Comparison of ENCODE assay signal across 10 cellular contexts in the genomic region with DNA sequence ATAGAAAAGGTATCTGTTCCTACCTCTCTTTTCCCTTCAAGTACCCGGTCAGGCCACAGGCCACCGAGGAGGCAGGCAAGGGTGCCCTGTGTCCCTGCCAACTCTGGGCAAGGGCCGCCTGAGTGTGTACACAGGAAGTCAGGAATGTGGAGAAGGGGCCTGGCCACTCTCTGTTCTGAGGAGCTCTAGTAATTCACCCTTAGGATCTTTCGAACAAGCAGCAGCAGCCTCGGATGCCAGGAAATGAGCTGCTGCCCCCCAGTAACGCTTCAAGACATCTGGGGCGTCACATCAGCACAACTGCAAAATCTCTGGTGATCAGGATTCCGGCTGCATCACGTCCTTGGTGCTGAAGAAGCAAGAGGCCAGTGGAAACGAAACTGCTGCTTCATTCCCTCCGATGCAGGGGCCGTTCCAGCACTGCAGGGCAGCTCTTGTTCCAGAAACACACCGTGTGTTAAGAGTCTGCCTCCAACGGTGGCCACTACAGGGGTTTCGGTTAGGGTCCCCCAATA. TPM values are rescaled to one million over a fixed set of nuclear protein-coding genes. Genes with fewer than 3 reads are reported as not detected.
DNase-seq lines count a peak whose midpoint lies in the region; ATAC-seq, FAIRE-seq and TF ChIP-seq lines count a peak whose summit lies in the region.
"Had no signal": no experiment of that assay in that cellular context is flagged by ENCODE, and none has a peak within 500 bp of the region (broad histone marks: within the 10 kb centered on the region; RNA-seq: fewer than 3 reads in every experiment).

No MANE protein-coding gene starts in this region.

- ATAC-seq in GM12878 = no peak
- no peak for ATAC-seq in HG02852 (IDR thresholded peaks at IDR 0.05; ENCODE audit: unreplicated experiment)
- ATAC-seq: activated CD4-positive, CD25-positive, alpha-beta regulatory T cell treated with anti-CD3 and anti-CD28 coated beads, Interleukin-2, amount 50 U/mL, for 24 hours had no signal

- POLR2A ChIA-PET in GM12878 (lab: Charles Lee) = interaction anchor here (0.9 to 2.1 kb wide), 4 partner anchors 9 to 153 kb away, joined by 3 to 8 read pairs (median 3); no protein-coding TSS in a partner anchor

- H3K9ac ChIP-seq in ES-I3 (ENCODE audit: low read depth, low read length) = peak overlapping the region; percentile 94
- H3K9ac ChIP-seq in GM12878 (ENCODE audit: control insufficient read depth, insufficient read depth, low read length) = no peak overlapping the region
- H3K9ac ChIP-seq in skeletal muscle tissue (ENCODE audit: low read depth in 1 of 3, low read length in 3 of 3) = peak overlapping the region in 2 of 3 donors; percentile 12 to 72

- no peak for TF ChIP-seq RAD21 in GM12878 (IDR thresholded peaks at IDR 0.05; ENCODE audit: insufficient read depth, low read depth, low read length)

- H2AFZ ChIP-seq in GM12878 (ENCODE audit: control insufficient read depth, low read depth, low read length) = no peak overlapping the region

- DNase-seq in GM12878 (ENCODE audit: low read depth, low spot score) (no peak), iris pigment epithelial cell (ENCODE audit: low read depth) (peak; percentile 65), SHP77 treated with DMSO at 0.1 percent for 48 hours (lab: John Stamatoyannopoulos, UW) (no peak), NCI-H2227 (lab: John Stamatoyannopoulos, UW; ENCODE audit: unreplicated experiment) (no peak)
- no peak for DNase-seq in activated CD4-positive, CD25-positive, alpha-beta regulatory T cell treated with anti-CD3 and anti-CD28 coated beads, Interleukin-2, amount 50 U/mL, for 72 hours

- H3K4me3 ChIP-seq in GM12878 (peak overlapping the region; percentile 91; the same call in 1 of the 2 replicates), skeletal muscle tissue (ENCODE audit: low read length in 3 of 3) (peak overlapping the region; percentile 16 to 56 (median 34))

- H3K79me2 ChIP-seq in GM12878 (ENCODE audit: control insufficient read depth, insufficient read depth, low read length) = peaks cover 4% of the 10 kb centered on the region; the same call in 1 of the 2 replicates

- H3K4me2 ChIP-seq in GM12878 (ENCODE audit: control insufficient read depth, insufficient read depth) = no peak overlapping the region; the same call in 1 of the 2 replicates

- WGBS in GM12878 (ENCODE audit: insufficient coverage, insufficient replicate concordance, low lambda C conversion rate, missing lambda C conversion rate) = 77% methylated on average over 15 of the region's 15 CpGs

- RAD21 ChIA-PET in GM12878 (lab: Charles Lee; ENCODE audit: unreplicated experiment) = interaction anchor here (0.7 to 2.1 kb wide), 2 partner anchors 104 to 115 kb away, joined by 3 to 9 read pairs; no protein-coding TSS in a partner anchor

- H3K36me3 ChIP-seq in ES-I3 (ENCODE audit: insufficient read depth, low read length) (peaks cover 7% of the 10 kb centered on the region), GM12878 (ENCODE audit: control insufficient read depth in 2 of 2, insufficient read depth in 2 of 2, low read length in 1 of 2) (no peaks in the 10 kb centered on the region; a peak in 1 of 4 replicates), skeletal muscle tissue (ENCODE audit: control insufficient read depth in 3 of 3, insufficient read depth in 3 of 3, low read length in 3 of 3) (peaks cover 0 to 7% (median 2%) of the 10 kb centered on the region in 3 donors)

- no peak for TF ChIP-seq POLR2A in GM12878 (IDR thresholded peaks at IDR 0.05; ENCODE audit: low read depth, low read length)

- H3K4me1 ChIP-seq in ES-I3 (ENCODE audit: insufficient read depth, low read length) = peaks cover under 1% of the 10 kb centered on the region
- H3K4me1 ChIP-seq in GM12878 (ENCODE audit: control insufficient read depth, insufficient read depth, low read length) = peaks cover 2% of the 10 kb centered on the region
- peaks cover 7 to 23% (median 22%) of the 10 kb centered on the region in 3 donors for H3K4me1 ChIP-seq in skeletal muscle tissue (ENCODE audit: control insufficient read depth in 3 of 3, insufficient read depth in 3 of 3, low read length in 3 of 3)

- H3K9me3 ChIP-seq in ES-I3 (ENCODE audit: control insufficient read depth, insufficient read depth, low read length) (no peaks in the 10 kb centered on the region), GM12878 (replicated peaks; ENCODE audit: control insufficient read depth, insufficient read depth, low read length) (no peaks in the 10 kb centered on the region; the same call in 2 of the 3 replicates), skeletal muscle tissue (ENCODE audit: control insufficient read depth in 3 of 3, low read length in 3 of 3) (no peaks in the 10 kb centered on the region)

- H3K27me3 ChIP-seq in GM12878 (replicated peaks in 1 of 2; ENCODE audit: control insufficient read depth in 2 of 2, insufficient read depth in 2 of 2, low read length in 1 of 2) (no peaks in the 10 kb centered on the region), skeletal muscle tissue (ENCODE audit: control insufficient read depth in 3 of 3, insufficient read depth in 3 of 3, low read length in 3 of 3) (no peaks in the 10 kb centered on the region)

- CTCF ChIA-PET in GM12878 (lab: Yijun Ruan, JAX) = interaction anchor here (0.9 to 3.3 kb wide), 6 partner anchors 10 to 116 kb away, joined by 3 to 18 read pairs (median 3); no protein-coding TSS in a partner anchor

- BruUV-seq in GM12878 (replicated peaks; lab: Mats Ljungman, UMichigan) = no TSS peak

- in situ Hi-C loops in GM12878 (cut with MboI) = no loop called here

- TF ChIP-seq EP300 in GM12878 (IDR thresholded peaks at IDR 0.05; ENCODE audit: borderline replicate concordance in 1 of 2, control insufficient read depth in 1 of 2, low read depth in 2 of 2, low read length in 2 of 2) = no peak

- SMC1A ChIA-PET in GM12878 (lab: Charles Lee; ENCODE audit: uncharacterized antibody, unreplicated experiment) = interaction anchor here (1.1 to 2.2 kb wide), 3 partner anchors 12 to 104 kb away, joined by 4 to 8 read pairs (median 5); no protein-coding TSS in a partner anchor

- no peak for TF ChIP-seq CTCF in GM12878 (IDR thresholded peaks at IDR 0.05 in 2 of 3, conservative IDR thresholded peaks at IDR 0.05 in 1 of 3; ENCODE audit: control insufficient read depth in 2 of 3, extremely low read depth in 1 of 3, insufficient read depth in 1 of 3, low read depth in 3 of 3, low read length in 3 of 3)

- H4K20me1 ChIP-seq in GM12878 (ENCODE audit: control insufficient read depth, insufficient read depth) = no peaks in the 10 kb centered on the region; the same call in 1 of the 2 replicates

- no peak for FAIRE-seq in GM12878 (lab: Jason Lieb, UNC)
- FAIRE-seq: GM18507 had no signal

- intact Hi-C loops in GM12878 (cut with micrococcal nuclease; ENCODE audit: unreplicated experiment) = loop anchor here (10.0 kb wide), 1 partner anchor 1395 kb away; no protein-coding TSS in a partner anchor

- H3K27ac ChIP-seq in GM12878 (ENCODE audit: control insufficient read depth, insufficient read depth) (no peak overlapping the region), skeletal muscle tissue (ENCODE audit: low read depth, low read length) (peak overlapping the region; percentile 80)

TF ChIP-seq in GM12878, 131 proteins besides CTCF, POLR2A, EP300 and RAD21 (continues in another document):
- no peak for TF ChIP-seq MEF2B (IDR thresholded peaks at IDR 0.05; ENCODE audit: partially characterized antibody, poor library complexity, severe bottlenecking)
- no peak for TF ChIP-seq ZNF207 (IDR thresholded peaks at IDR 0.05; ENCODE audit: borderline replicate concordance)
- no peak for TF ChIP-seq ZZZ3 (IDR thresholded peaks at IDR 0.05; ENCODE audit: control insufficient read depth, insufficient read length, low read depth)
- TF ChIP-seq HDGF (IDR thresholded peaks at IDR 0.05) = no peak
- TF ChIP-seq EGR1 (IDR thresholded peaks at IDR 0.05; ENCODE audit: borderline replicate concordance in 1 of 2, low read depth in 2 of 2, low read length in 2 of 2) = no peak
- no peak for TF ChIP-seq CHD1 (IDR thresholded peaks at IDR 0.05; ENCODE audit: low read depth, low read length)

RNA-seq across cellular contexts. Expression of a gene that starts 2.0 kb away (rescaled TPM):
- total RNA-seq in GM12878 (2013; cell fraction: nucleolus; rRNA removed) = 24.9 and 25.2 TPM in 2 replicates
- total RNA-seq in GM12878 (2014; rRNA removed) (14.6 and 18.2 TPM in 2 replicates), GM12878 (2014; rRNA removed; fragmentation: Illumina TruSeq; extraction: Trizol) (7.8 and 8.7 TPM in 2 replicates), GM12878 (2021) (13.1 and 13.6 TPM in 2 replicates), skeletal muscle tissue (7.3 TPM)
- 12.5 TPM for polyA plus RNA-seq in GM12878 (2011; ENCODE audit: low read depth)
- polyA plus RNA-seq in GM12878 (2011; rRNA removed) (24.8 and 33.1 TPM in 2 replicates), GM12878 (2014; fragmentation: Illumina TruSeq; extraction: Trizol) (5.0 and 7.2 TPM in 2 replicates), GM12878 (2014; fragmentation: Nextera tagmentation; extraction: Ambion mirVana) (1 to 10 TPM in 1 of 2 experiments, under 1 TPM in 1; 0.48 to 2.1 TPM), GM12878 (2014; rRNA removed) (14.7 and 14.8 TPM in 2 replicates), GM12878 (2016; fragmentation: Nextera tagmentation; extraction: Ambion mirVana) (10 to 100 TPM in 1 of 2 experiments, 1 to 10 TPM in 1; 8.4 to 10.6 TPM)
- 39.6 and 42.9 TPM in 2 replicates for polyA plus RNA-seq in GM12878 (2011; cell fraction: cytosol; rRNA removed)
- 20.8 and 21.8 TPM in 2 replicates for polyA plus RNA-seq in GM12878 (2011; cell fraction: nucleus; rRNA removed)
- polyA plus RNA-seq in GM12878 (2012) = 19.4 and 23.2 TPM in 2 replicates
- 17.3 and 23.7 TPM in 2 replicates for polyA minus RNA-seq in GM12878 (2011; rRNA and poly(A)+ RNA removed)
- 8.3 and 8.4 TPM in 2 replicates for polyA minus RNA-seq in GM12878 (2011; cell fraction: cytosol; rRNA and poly(A)+ RNA removed)
- polyA minus RNA-seq in GM12878 (2011; cell fraction: nucleus; rRNA and poly(A)+ RNA removed) = 5.3 and 8.8 TPM in 2 replicates

RNA-seq across cellular contexts. Expression of a gene that starts 55.9 kb away (rescaled TPM):
- total RNA-seq in GM12878 (2013; cell fraction: nucleolus; rRNA removed) = 25.4 and 28.9 TPM in 2 replicates
- total RNA-seq in GM12878 (2014; rRNA removed) (16.9 and 18.2 TPM in 2 replicates), GM12878 (2014; rRNA removed; fragmentation: Illumina TruSeq; extraction: Trizol) (16.1 and 16.6 TPM in 2 replicates), GM12878 (2021) (30.0 and 30.2 TPM in 2 replicates), skeletal muscle tissue (13.0 TPM)
- polyA plus RNA-seq in GM12878 (2011; ENCODE audit: low read depth) = 19.1 TPM
- polyA plus RNA-seq in GM12878 (2011; rRNA removed) (29.3 and 36.2 TPM in 2 replicates), GM12878 (2014; fragmentation: Illumina TruSeq; extraction: Trizol) (12.8 and 18.2 TPM in 2 replicates), GM12878 (2014; fragmentation: Nextera tagmentation; extraction: Ambion mirVana) (1 to 10 TPM; 1.5 to 5.0 TPM), GM12878 (2014; rRNA removed) (29.3 and 30.3 TPM in 2 replicates), GM12878 (2016; fragmentation: Nextera tagmentation; extraction: Ambion mirVana) (10 to 100 TPM; 32.4 to 33.5 TPM)
- 45.5 and 48.5 TPM in 2 replicates for polyA plus RNA-seq in GM12878 (2011; cell fraction: cytosol; rRNA removed)
- polyA plus RNA-seq in GM12878 (2011; cell fraction: nucleus; rRNA removed) = 114 and 132 TPM in 2 replicates
- polyA plus RNA-seq in GM12878 (2012) = 28.7 and 29.0 TPM in 2 replicates
- 23.6 and 25.9 TPM in 2 replicates for polyA minus RNA-seq in GM12878 (2011; rRNA and poly(A)+ RNA removed)
- 7.1 and 8.9 TPM in 2 replicates for polyA minus RNA-seq in GM12878 (2011; cell fraction: cytosol; rRNA and poly(A)+ RNA removed)
- 14.1 and 18.4 TPM in 2 replicates for polyA minus RNA-seq in GM12878 (2011; cell fraction: nucleus; rRNA and poly(A)+ RNA removed)
